Comparison of ENCODE assay signal across 33 cellular contexts in the genomic region with DNA sequence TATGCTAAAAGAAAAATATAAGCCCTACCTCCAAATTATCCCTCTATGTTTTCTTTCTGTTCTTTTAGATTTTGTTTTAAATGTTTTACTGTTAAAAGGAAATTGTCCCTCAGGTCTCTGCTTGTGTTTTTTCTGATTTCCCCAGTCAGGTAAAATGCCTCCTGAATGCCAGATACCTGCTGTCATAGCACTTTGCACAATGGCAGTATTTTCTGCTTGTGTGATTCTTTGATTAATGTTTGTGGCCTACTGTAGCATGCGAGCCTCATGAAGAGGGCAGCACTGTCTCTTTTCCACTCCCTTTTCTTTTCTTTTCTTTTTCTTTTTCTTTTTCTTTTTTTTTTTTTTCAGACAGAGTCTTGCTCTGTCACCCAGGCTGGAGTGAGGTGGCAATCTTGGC.
"Had no signal": no experiment of that assay in that cellular context is flagged by ENCODE, and none has a peak within 500 bp of the region (broad histone marks: within the 10 kb centered on the region; RNA-seq: fewer than 3 reads in every experiment).

No MANE protein-coding gene starts in this region.

- DNase-seq: activated CD4-positive, alpha-beta memory T cell treated with anti-CD3 and anti-CD28 coated beads, Interleukin-2, amount 10 ng/mL, durations not matched to agents 7 days and 5 days; activated CD4-positive, alpha-beta T cell treated with anti-CD3 and anti-CD28 coated beads for 1 hour; activated CD4-positive, alpha-beta T cell treated with anti-CD3 and anti-CD28 coated beads for 36 hours; activated CD4-positive, alpha-beta T cell treated with anti-CD3 and anti-CD28 coated beads for 48 hours; activated CD4-positive, alpha-beta T cell treated with anti-CD3 and anti-CD28 coated beads, Interleukin-2, amount 10 ng/mL, durations not matched to agents 7 days and 5 days; activated CD4-positive, alpha-beta T cell treated with anti-CD3 and anti-CD28 coated beads, Interleukin-2, amount 50 U/mL, for 48 hours; activated CD4-positive, CD25-positive, alpha-beta regulatory T cell; activated CD8-positive, alpha-beta memory T cell treated with anti-CD3 and anti-CD28 coated beads for 24 hours; activated CD8-positive, alpha-beta memory T cell treated with anti-CD3 and anti-CD28 coated beads, Interleukin-2, amount 10 ng/mL, durations not matched to agents 7 days and 5 days; activated CD8-positive, alpha-beta memory T cell treated with anti-CD3 and anti-CD28 coated beads, Interleukin-2, amount 50 U/mL, for 48 hours; activated CD8-positive, alpha-beta T cell treated with anti-CD3 and anti-CD28 coated beads, Interleukin-2, amount 10 ng/mL, durations not matched to agents 7 days and 5 days; activated effector memory CD4-positive, alpha-beta T cell treated with Interleukin-2 at 50 U/mL for 16 hours; activated gamma-delta T cell; activated naive CD4-positive, alpha-beta T cell treated with anti-CD3 and anti-CD28 coated beads, Interleukin-2, amount 10 ng/mL, durations not matched to agents 7 days and 5 days; activated naive CD4-positive, alpha-beta T cell treated with Interleukin-2 at 50 U/mL for 16 hours; activated T-cell treated with anti-CD3 and anti-CD28 coated beads, Interleukin-2, amount 50 U/mL, for 24 hours; activated T-cell treated with anti-CD3 and anti-CD28 coated beads, Interleukin-2, amount 50 U/mL, for 48 hours; adrenal gland; amniotic stem cell; aorta; body of pancreas; brain microvascular endothelial cell; central memory CD4-positive, alpha-beta T cell; T-helper 2 cell; T-helper 9 cell; WERI-Rb-1 had no signal

- H3K9me3 Mint-ChIP-seq: activated CD4-positive, alpha-beta memory T cell treated with anti-CD3 and anti-CD28 coated beads, Interleukin-2, amount 10 ng/mL, durations not matched to agents 7 days and 5 days; activated CD4-positive, alpha-beta T cell treated with anti-CD3 and anti-CD28 coated beads, Interleukin-2, amount 10 ng/mL, durations not matched to agents 7 days and 5 days; activated naive CD4-positive, alpha-beta T cell treated with anti-CD3 and anti-CD28 coated beads, Interleukin-2, amount 50 U/mL, for 24 hours; activated T-cell treated with anti-CD3 and anti-CD28 coated beads, Interleukin-2, amount 50 U/mL, for 24 hours; activated T-helper 2 cell treated with anti-CD3 and anti-CD28 coated beads, Interferon-gamma antibody, Interleukin-2, Interleukin-4, amounts not matched to agents 10 μg/mL and 5 μg/mL and 100 μg/mL, durations not matched to agents 14 hours and 24 hours and 36 hours; T-helper 1 cell treated with Interleukin-12 subunit alpha and Interleukin-12 subunit beta and Interleukin-4 antibody, amounts not matched to agents 30 μg/mL and 1 μg/mL, for 36 hours; T-helper 2 cell treated with Interferon-gamma antibody and Interleukin-4, amounts not matched to agents 5 μg/mL and 100 μg/mL, for 36 hours had no signal

- H3K27me3 Mint-ChIP-seq: activated CD4-positive, alpha-beta memory T cell treated with anti-CD3 and anti-CD28 coated beads, Interleukin-2, amount 10 ng/mL, durations not matched to agents 7 days and 5 days; activated CD4-positive, alpha-beta T cell treated with anti-CD3 and anti-CD28 coated beads for 36 hours; activated CD4-positive, alpha-beta T cell treated with anti-CD3 and anti-CD28 coated beads, Interleukin-2, amount 10 ng/mL, durations not matched to agents 7 days and 5 days; activated CD8-positive, alpha-beta memory T cell treated with anti-CD3 and anti-CD28 coated beads, Interleukin-2, amount 10 ng/mL, durations not matched to agents 7 days and 5 days; activated naive CD4-positive, alpha-beta T cell treated with anti-CD3 and anti-CD28 coated beads, Interleukin-2, amount 10 ng/mL, durations not matched to agents 7 days and 5 days; activated naive CD4-positive, alpha-beta T cell treated with anti-CD3 and anti-CD28 coated beads, Interleukin-2, amount 50 U/mL, for 24 hours; activated naive CD8-positive, alpha-beta T cell; activated T-cell treated with anti-CD3 and anti-CD28 coated beads, Interleukin-2, amount 50 U/mL, for 24 hours had no signal

- H3K27ac ChIP-seq: adrenal gland, body of pancreas, brain microvascular endothelial cell, breast epithelium, WERI-Rb-1 had no signal

- H3K4me1 Mint-ChIP-seq: activated CD4-positive, alpha-beta memory T cell treated with anti-CD3 and anti-CD28 coated beads, Interleukin-2, amount 10 ng/mL, durations not matched to agents 7 days and 5 days; activated CD4-positive, alpha-beta T cell treated with anti-CD3 and anti-CD28 coated beads for 36 hours; activated CD4-positive, alpha-beta T cell treated with anti-CD3 and anti-CD28 coated beads, Interleukin-2, amount 10 ng/mL, durations not matched to agents 7 days and 5 days; activated CD8-positive, alpha-beta memory T cell treated with anti-CD3 and anti-CD28 coated beads, Interleukin-2, amount 10 ng/mL, durations not matched to agents 7 days and 5 days; activated naive CD4-positive, alpha-beta T cell treated with anti-CD3 and anti-CD28 coated beads, Interleukin-2, amount 10 ng/mL, durations not matched to agents 7 days and 5 days; activated naive CD4-positive, alpha-beta T cell treated with anti-CD3 and anti-CD28 coated beads, Interleukin-2, amount 50 U/mL, for 24 hours had no signal

- H3K27ac Mint-ChIP-seq: activated CD4-positive, alpha-beta memory T cell treated with anti-CD3 and anti-CD28 coated beads, Interleukin-2, amount 10 ng/mL, durations not matched to agents 7 days and 5 days; activated CD4-positive, alpha-beta T cell treated with anti-CD3 and anti-CD28 coated beads for 36 hours; activated CD4-positive, alpha-beta T cell treated with anti-CD3 and anti-CD28 coated beads, Interleukin-2, amount 10 ng/mL, durations not matched to agents 7 days and 5 days; activated CD8-positive, alpha-beta memory T cell treated with anti-CD3 and anti-CD28 coated beads, Interleukin-2, amount 10 ng/mL, durations not matched to agents 7 days and 5 days; activated CD8-positive, alpha-beta T cell treated with anti-CD3 and anti-CD28 coated beads, Interleukin-2, amount 10 ng/mL, durations not matched to agents 7 days and 5 days; activated naive CD4-positive, alpha-beta T cell treated with anti-CD3 and anti-CD28 coated beads, Interleukin-2, amount 10 ng/mL, durations not matched to agents 7 days and 5 days; activated naive CD4-positive, alpha-beta T cell treated with anti-CD3 and anti-CD28 coated beads, Interleukin-2, amount 50 U/mL, for 24 hours; activated naive CD8-positive, alpha-beta T cell; activated T-cell treated with anti-CD3 and anti-CD28 coated beads, Interleukin-2, amount 50 U/mL, for 24 hours; activated T-helper 2 cell treated with anti-CD3 and anti-CD28 coated beads, Interferon-gamma antibody, Interleukin-2, Interleukin-4, amounts not matched to agents 10 μg/mL and 5 μg/mL and 100 μg/mL, durations not matched to agents 14 hours and 24 hours and 36 hours; T-helper 1 cell treated with Interleukin-12 subunit alpha and Interleukin-12 subunit beta and Interleukin-4 antibody, amounts not matched to agents 30 μg/mL and 1 μg/mL, for 36 hours; T-helper 2 cell treated with Interferon-gamma antibody and Interleukin-4, amounts not matched to agents 5 μg/mL and 100 μg/mL, for 36 hours; WTC11 had no signal

- H3K4me3 Mint-ChIP-seq: activated CD4-positive, alpha-beta memory T cell treated with anti-CD3 and anti-CD28 coated beads, Interleukin-2, amount 10 ng/mL, durations not matched to agents 7 days and 5 days; activated CD4-positive, alpha-beta T cell treated with anti-CD3 and anti-CD28 coated beads for 36 hours; activated CD4-positive, alpha-beta T cell treated with anti-CD3 and anti-CD28 coated beads, Interleukin-2, amount 10 ng/mL, durations not matched to agents 7 days and 5 days; activated CD8-positive, alpha-beta memory T cell treated with anti-CD3 and anti-CD28 coated beads, Interleukin-2, amount 10 ng/mL, durations not matched to agents 7 days and 5 days; activated CD8-positive, alpha-beta T cell treated with anti-CD3 and anti-CD28 coated beads, Interleukin-2, amount 10 ng/mL, durations not matched to agents 7 days and 5 days; activated naive CD4-positive, alpha-beta T cell treated with anti-CD3 and anti-CD28 coated beads, Interleukin-2, amount 10 ng/mL, durations not matched to agents 7 days and 5 days; activated naive CD4-positive, alpha-beta T cell treated with anti-CD3 and anti-CD28 coated beads, Interleukin-2, amount 50 U/mL, for 24 hours; activated naive CD8-positive, alpha-beta T cell; activated T-cell treated with anti-CD3 and anti-CD28 coated beads, Interleukin-2, amount 50 U/mL, for 24 hours; T-helper 1 cell treated with Interleukin-12 subunit alpha and Interleukin-12 subunit beta and Interleukin-4 antibody, amounts not matched to agents 30 μg/mL and 1 μg/mL, for 36 hours; T-helper 2 cell treated with Interferon-gamma antibody and Interleukin-4, amounts not matched to agents 5 μg/mL and 100 μg/mL, for 36 hours; WTC11 had no signal

- H3K36me3 Mint-ChIP-seq: activated CD8-positive, alpha-beta memory T cell treated with anti-CD3 and anti-CD28 coated beads, Interleukin-2, amount 10 ng/mL, durations not matched to agents 7 days and 5 days; activated naive CD4-positive, alpha-beta T cell treated with anti-CD3 and anti-CD28 coated beads, Interleukin-2, amount 10 ng/mL, durations not matched to agents 7 days and 5 days; activated naive CD4-positive, alpha-beta T cell treated with anti-CD3 and anti-CD28 coated beads, Interleukin-2, amount 50 U/mL, for 24 hours; activated naive CD8-positive, alpha-beta T cell; WTC11 had no signal
